Comparison of ENCODE assay signal across 8 cellular contexts in the genomic region with DNA sequence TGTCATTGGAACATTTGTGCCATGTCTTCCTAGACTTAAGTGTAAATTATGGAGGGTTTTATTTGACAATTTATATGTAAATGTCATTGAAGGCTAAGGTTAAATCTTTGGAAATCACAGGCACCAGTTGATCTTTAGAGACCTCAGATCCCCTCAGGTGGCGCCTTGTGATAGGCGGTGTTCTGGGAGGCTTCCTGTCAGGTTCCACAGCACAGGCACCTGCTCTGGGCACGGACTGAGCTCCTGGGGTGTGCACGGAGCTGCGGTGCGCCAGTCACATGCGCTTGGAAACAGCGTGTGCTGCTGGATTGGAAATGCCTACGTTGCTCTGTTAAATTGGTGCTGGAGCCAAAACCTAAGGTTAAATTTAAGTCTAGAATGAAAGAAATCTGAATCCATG.
"Had no signal": no experiment of that assay in that cellular context is flagged by ENCODE, and none has a peak within 500 bp of the region (broad histone marks: within the 10 kb centered on the region; RNA-seq: fewer than 3 reads in every experiment).

No MANE protein-coding gene starts in this region.

- H3K9ac ChIP-seq: GM23248, KMS-11 had no signal

- DNase-seq: GM23248, GOT3, IMR-90, KBM-7 had no signal

- ATAC-seq: HCT116 had no signal

- H3K9me3 ChIP-seq: HAP-1 had no signal

- H3K4me2 ChIP-seq: KMS-11 had no signal

- H3K27ac ChIP-seq: GM23248, HL-60, KMS-11 had no signal

- H2AFZ ChIP-seq: GM23248 had no signal

- H3K4me1 ChIP-seq: HAP-1 had no signal

- H3K4me3 ChIP-seq: GM23248, HAP-1 had no signal
